In genomic region chr9:89768051-89768450, GRCh38 we compare ENCODE assay signal across 32 cellular contexts.
"Had no signal": no experiment of that assay in that cellular context is flagged by ENCODE, and none has a peak within 500 bp of the region (broad histone marks: within the 10 kb centered on the region; RNA-seq: fewer than 3 reads in every experiment).

No MANE protein-coding gene starts in this region.

- H3K4me1 ChIP-seq: ascending aorta, breast epithelium, colonic mucosa had no signal

- H3K27me3 Mint-ChIP-seq: activated B cell treated with CpG ODN at 0.5 μM for 24 hours; activated CD8-positive, alpha-beta T cell treated with anti-CD3 and anti-CD28 coated beads for 36 hours; activated naive CD4-positive, alpha-beta T cell treated with anti-CD3 and anti-CD28 coated beads, Interleukin-2, amount 50 U/mL, for 24 hours; activated T-helper 17 cell treated with anti-CD3 and anti-CD28 coated beads, Interleukin-2, amount 50 U/mL, for 72 hours had no signal

- H3K27me3 ChIP-seq: ascending aorta, cardiac muscle cell, colonic mucosa had no signal

- FAIRE-seq: endometrium, endothelial cell of umbilical vein, frontal cortex had no signal

- H3K4me3 Mint-ChIP-seq: activated B cell treated with CpG ODN at 0.5 μM for 24 hours; activated CD8-positive, alpha-beta T cell treated with anti-CD3 and anti-CD28 coated beads for 36 hours; activated naive CD4-positive, alpha-beta T cell treated with anti-CD3 and anti-CD28 coated beads, Interleukin-2, amount 50 U/mL, for 24 hours; activated naive CD8-positive, alpha-beta T cell treated with anti-CD3 and anti-CD28 coated beads, Interleukin-2, amount 10 ng/mL, durations not matched to agents 7 days and 5 days; activated T-cell treated with anti-CD3 and anti-CD28 coated beads, Interleukin-2, amount 50 U/mL, for 4 hours; activated T-helper 17 cell treated with anti-CD3 and anti-CD28 coated beads, Interleukin-2, amount 50 U/mL, for 72 hours; brain; T-helper 17 cell; T-helper 2 cell treated with Interferon-gamma antibody and Interleukin-4, amounts not matched to agents 5 μg/mL and 100 μg/mL, for 36 hours had no signal

- H3K9me3 Mint-ChIP-seq: activated B cell treated with CpG ODN at 0.5 μM for 24 hours; activated CD8-positive, alpha-beta T cell treated with anti-CD3 and anti-CD28 coated beads for 36 hours; activated naive CD4-positive, alpha-beta T cell treated with anti-CD3 and anti-CD28 coated beads, Interleukin-2, amount 50 U/mL, for 24 hours; activated T-cell treated with anti-CD3 and anti-CD28 coated beads, Interleukin-2, amount 50 U/mL, for 4 hours; activated T-helper 17 cell treated with anti-CD3 and anti-CD28 coated beads, Interleukin-2, amount 50 U/mL, for 72 hours; T-helper 2 cell treated with Interferon-gamma antibody and Interleukin-4, amounts not matched to agents 5 μg/mL and 100 μg/mL, for 36 hours had no signal

- H3K9me3 ChIP-seq: ascending aorta, breast epithelium, colonic mucosa had no signal

- H3K4me3 ChIP-seq: ascending aorta, breast epithelium, cardiac muscle cell, colonic mucosa had no signal

- H3K36me3 Mint-ChIP-seq: activated naive CD4-positive, alpha-beta T cell treated with anti-CD3 and anti-CD28 coated beads, Interleukin-2, amount 50 U/mL, for 24 hours; brain had no signal

- H3K36me3 ChIP-seq: ascending aorta, breast epithelium, cardiac muscle cell, colonic mucosa, WERI-Rb-1 had no signal

- H3K27ac Mint-ChIP-seq: activated CD8-positive, alpha-beta T cell treated with anti-CD3 and anti-CD28 coated beads for 36 hours; activated naive CD4-positive, alpha-beta T cell treated with anti-CD3 and anti-CD28 coated beads, Interleukin-2, amount 50 U/mL, for 24 hours; activated naive CD8-positive, alpha-beta T cell treated with anti-CD3 and anti-CD28 coated beads, Interleukin-2, amount 10 ng/mL, durations not matched to agents 7 days and 5 days; brain; T-helper 17 cell; T-helper 2 cell treated with Interferon-gamma antibody and Interleukin-4, amounts not matched to agents 5 μg/mL and 100 μg/mL, for 36 hours had no signal

- H3K27ac ChIP-seq: ascending aorta, breast epithelium, cardiac muscle cell, colonic mucosa, epithelial cell of prostate, WERI-Rb-1 had no signal

- DNase-seq: activated B cell treated with CpG ODN at 0.5 μM for 24 hours; activated CD4-positive, alpha-beta T cell treated with anti-CD3 and anti-CD28 coated beads for 48 hours; activated CD4-positive, alpha-beta T cell treated with anti-CD3 and anti-CD28 coated beads, Interleukin-2, amount 50 U/mL, for 1 hour; activated CD4-positive, alpha-beta T cell treated with anti-CD3 and anti-CD28 coated beads, Interleukin-2, amount 50 U/mL, for 48 hours; activated CD8-positive, alpha-beta memory T cell treated with anti-CD3 and anti-CD28 coated beads for 24 hours; activated CD8-positive, alpha-beta T cell treated with anti-CD3 and anti-CD28 coated beads for 36 hours; activated effector memory CD4-positive, alpha-beta T cell treated with Interleukin-2 at 50 U/mL for 16 hours; activated gamma-delta T cell treated with Interleukin-2 at 50 U/mL for 16 hours; activated naive CD4-positive, alpha-beta T cell treated with Interleukin-2 at 50 U/mL for 16 hours; activated naive CD8-positive, alpha-beta T cell treated with anti-CD3 and anti-CD28 coated beads, Interleukin-2, amount 10 ng/mL, durations not matched to agents 7 days and 5 days; activated T-cell treated with anti-CD3 and anti-CD28 coated beads, Interleukin-2, amount 50 U/mL, for 4 hours; central memory CD4-positive, alpha-beta T cell; cerebellar nuclear complex; colonic mucosa; effector CD8-positive, alpha-beta T cell; foreskin fibroblast; T-helper 1 cell; T-helper 17 cell; T1000; WERI-Rb-1 had no signal

- H3K4me1 Mint-ChIP-seq: activated T-helper 17 cell treated with anti-CD3 and anti-CD28 coated beads, Interleukin-2, amount 50 U/mL, for 72 hours had no signal

- ATAC-seq: activated CD4-positive, CD25-positive, alpha-beta regulatory T cell treated with anti-CD3 and anti-CD28 coated beads, Interleukin-2, amount 50 U/mL, for 24 hours; activated T-cell treated with anti-CD3 and anti-CD28 coated beads, Interleukin-2, amount 50 U/mL, for 4 hours; T-helper 17 cell had no signal
